ENCODE assay signal across 3 cellular contexts in genomic region chr12:32861658-32862057, GRCh38.
TF ChIP-seq lines count a peak whose summit lies in the region.

No MANE protein-coding gene starts in this region.

TF ChIP-seq in HEK293, 187 proteins besides CTCF, POLR2A, EP300 and RAD21:
- peak; percentile 48; the same call in 1 of the 2 replicates for TF ChIP-seq PRDM1 (tag by site-specific recombination; IDR thresholded peaks at IDR 0.05)
- 0 out of 2 replicates have a peak, but pooled peaks have one; percentile 28 for TF ChIP-seq ZNF121 (tag by site-specific recombination; IDR thresholded peaks at IDR 0.05)
TF ChIP-seq in HEK293: peak in this region for 2; not testable (repeated sequence) for 185.

TF ChIP-seq in WTC11, 78 proteins besides CTCF, POLR2A, EP300 and RAD21:
- 0 out of 2 replicates have a peak, but pooled peaks have one; percentile 12 for TF ChIP-seq ZNF121 (CRISPR knock-in tag; IDR thresholded peaks at IDR 0.05)

TF ChIP-seq in K562, 482 proteins besides CTCF, POLR2A, EP300 and RAD21:
- TF ChIP-seq SMARCA4 (IDR thresholded peaks at IDR 0.05) (peak; percentile 18; the same call in 1 of the 2 replicates), TRIM24 (IDR thresholded peaks at IDR 0.05) (peak; percentile 41 to 73; a peak in 2 of 4 replicates), CEBPG (CRISPR knock-in tag; IDR thresholded peaks at IDR 0.05) (peak; percentile 50; the same call in 1 of the 2 replicates), CEBPG (tag; conservative IDR thresholded peaks at IDR 0.05 in 1 of 2, IDR thresholded peaks at IDR 0.05 in 1 of 2) (peak in 1 of 2 experiments; percentile 53; a peak in 2 of 4 replicates), SOX6 (IDR thresholded peaks at IDR 0.05) (peak; percentile 92)
